3 cellular contexts compared by ENCODE assay signal in genomic region chr19:39237200-39238184, GRCh38.
A peak's percentile ranks its signal among the peaks of the same experiment; 100 is the strongest.
TF ChIP-seq lines count a peak whose summit lies in the region.

No MANE protein-coding gene starts in this region.

TF ChIP-seq in SK-N-SH treated with all-trans-retinoic acid at 6 μM for 48 hours, 23 proteins besides CTCF, POLR2A, EP300 and RAD21:
- TF ChIP-seq ISL1 (CRISPR knock-in tag; IDR thresholded peaks at IDR 0.05) = no peak

TF ChIP-seq in SK-N-SH, 30 proteins besides CTCF, POLR2A, EP300 and RAD21:
- TF ChIP-seq FOXJ3 (CRISPR knock-in tag; IDR thresholded peaks at IDR 0.05) (no peak), SIN3A (IDR thresholded peaks at IDR 0.05; ENCODE audit: borderline replicate concordance, low read depth, low read length) (no peak), MXI1 (IDR thresholded peaks at IDR 0.05; ENCODE audit: low read depth, low read length) (no peak), ELF1 (IDR thresholded peaks at IDR 0.05) (no peak), USF2 (IDR thresholded peaks at IDR 0.05; ENCODE audit: borderline replicate concordance, low read depth, low read length) (no peak), JUND (IDR thresholded peaks at IDR 0.05) (no peak), USF1 (IDR thresholded peaks at IDR 0.05; ENCODE audit: borderline replicate concordance, low read depth) (no peak), YY1 (IDR thresholded peaks at IDR 0.05; ENCODE audit: low read depth) (no peak), SMC3 (IDR thresholded peaks at IDR 0.05; ENCODE audit: low read depth, low read length) (no peak), NRF1 (IDR thresholded peaks at IDR 0.05; ENCODE audit: low read depth, low read length) (no peak), TEAD4 (IDR thresholded peaks at IDR 0.05; ENCODE audit: borderline replicate concordance, insufficient read depth) (no peak), REST (IDR thresholded peaks at IDR 0.05; ENCODE audit: low read depth, low read length) (no peak), GATA2 (CRISPR knock-in tag; IDR thresholded peaks at IDR 0.05) (no peak), GABPA (IDR thresholded peaks at IDR 0.05; ENCODE audit: low read depth) (no peak)
TF ChIP-seq in SK-N-SH: peak in this region for 0.

TF ChIP-seq in HepG2, 621 proteins besides CTCF, POLR2A, EP300 and RAD21 (continues in another document):
- peak; percentile 35; the same call in 1 of the 2 replicates for TF ChIP-seq USF2 (IDR thresholded peaks at IDR 0.05; ENCODE audit: low read depth, low read length)
- TF ChIP-seq USF2 (CRISPR knock-in tag; IDR thresholded peaks at IDR 0.05; ENCODE audit: borderline replicate concordance) = no peak
- peak; percentile 33; the same call in 1 of the 2 replicates for TF ChIP-seq ETV5 (CRISPR knock-in tag; IDR thresholded peaks at IDR 0.05; ENCODE audit: borderline replicate concordance)
- TF ChIP-seq YEATS2 (CRISPR knock-in tag; IDR thresholded peaks at IDR 0.05; ENCODE audit: borderline replicate concordance) = no peak
- TF ChIP-seq ZNF646 (CRISPR knock-in tag; IDR thresholded peaks at IDR 0.05) = no peak
- no peak for TF ChIP-seq TBP (CRISPR knock-in tag; IDR thresholded peaks at IDR 0.05)
- no peak for TF ChIP-seq ZBTB7A (CRISPR knock-in tag; IDR thresholded peaks at IDR 0.05)
- TF ChIP-seq BHLHE40 (IDR thresholded peaks at IDR 0.05; ENCODE audit: low read length) = peak; percentile 77
- TF ChIP-seq ZNF550 (CRISPR knock-in tag; IDR thresholded peaks at IDR 0.05; ENCODE audit: borderline replicate concordance) = no peak
- no peak for TF ChIP-seq SP140L (CRISPR knock-in tag; IDR thresholded peaks at IDR 0.05; ENCODE audit: borderline replicate concordance)
- no peak for TF ChIP-seq NFYB (CRISPR knock-in tag; IDR thresholded peaks at IDR 0.05)
- no peak for TF ChIP-seq STAT6 (CRISPR knock-in tag; IDR thresholded peaks at IDR 0.05; ENCODE audit: borderline replicate concordance)
- TF ChIP-seq FOSL2 (CRISPR knock-in tag; IDR thresholded peaks at IDR 0.05) = no peak
- no peak for TF ChIP-seq NFKB2 (CRISPR knock-in tag; IDR thresholded peaks at IDR 0.05; ENCODE audit: borderline replicate concordance)
- no peak for TF ChIP-seq TMF1 (CRISPR knock-in tag; IDR thresholded peaks at IDR 0.05; ENCODE audit: low read depth)
- TF ChIP-seq ZBTB43 (CRISPR knock-in tag; conservative IDR thresholded peaks at IDR 0.05) = no peak
- TF ChIP-seq ZNF253 (CRISPR knock-in tag; IDR thresholded peaks at IDR 0.05; ENCODE audit: borderline replicate concordance) = no peak
- peak; percentile 21; the same call in 1 of the 2 replicates for TF ChIP-seq TFAP4 (IDR thresholded peaks at IDR 0.05; ENCODE audit: borderline replicate concordance, low read depth)
- TF ChIP-seq ZNF687 (CRISPR knock-in tag; IDR thresholded peaks at IDR 0.05) = peak; percentile 60
- TF ChIP-seq HNRNPLL (IDR thresholded peaks at IDR 0.05; ENCODE audit: low read depth, low read length, poor library complexity, severe bottlenecking) = no peak
- no peak for TF ChIP-seq ETV6 (CRISPR knock-in tag; conservative IDR thresholded peaks at IDR 0.05)
- TF ChIP-seq ZSCAN9 (CRISPR knock-in tag; IDR thresholded peaks at IDR 0.05; ENCODE audit: borderline replicate concordance) = no peak
- TF ChIP-seq SAP130 (CRISPR knock-in tag; IDR thresholded peaks at IDR 0.05; ENCODE audit: low read depth) = peak; percentile 41; the same call in 1 of the 2 replicates
- no peak for TF ChIP-seq SRSF4 (IDR thresholded peaks at IDR 0.05; ENCODE audit: low read depth, low read length, poor library complexity, severe bottlenecking)
- no peak for TF ChIP-seq IRF1 (CRISPR knock-in tag; IDR thresholded peaks at IDR 0.05; ENCODE audit: low read depth)
- TF ChIP-seq DRAP1 (CRISPR knock-in tag; IDR thresholded peaks at IDR 0.05) = no peak
- TF ChIP-seq PATZ1 (CRISPR knock-in tag; IDR thresholded peaks at IDR 0.05) = peak; percentile 68; the same call in 1 of the 2 replicates
